Comparison of ENCODE assay signal across 22 cellular contexts in the genomic region with DNA sequence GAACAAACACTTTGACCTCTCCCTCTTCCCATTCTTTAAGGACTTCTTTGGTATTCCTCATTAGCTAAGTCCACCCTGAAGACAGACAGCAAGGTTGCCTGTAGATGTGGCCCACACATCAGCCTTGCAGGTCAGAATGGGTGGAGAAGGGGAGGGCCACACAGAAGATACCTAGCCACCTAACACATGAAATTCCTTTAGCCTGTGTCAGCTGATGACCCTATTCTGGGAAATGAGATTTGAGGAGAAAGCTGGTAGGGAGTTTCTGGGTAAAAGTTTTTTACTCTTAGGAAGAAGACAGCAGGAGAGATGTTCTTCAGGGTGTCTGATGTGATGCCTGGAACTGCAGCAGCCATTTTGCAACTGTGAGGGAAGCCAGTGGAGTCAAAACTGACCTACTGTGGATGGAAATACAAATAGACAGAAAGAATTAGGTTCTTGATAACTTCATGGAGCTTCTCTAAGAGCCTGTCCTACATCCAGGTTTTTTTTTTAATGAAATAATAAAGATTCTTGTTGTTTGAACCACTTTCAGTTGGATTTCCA. TPM values are rescaled to one million over a fixed set of nuclear protein-coding genes. Genes with fewer than 3 reads are reported as not detected.
DNase-seq lines count a peak whose midpoint lies in the region; ATAC-seq and TF ChIP-seq lines count a peak whose summit lies in the region.
"Had no signal": no experiment of that assay in that cellular context is flagged by ENCODE, and none has a peak within 500 bp of the region (broad histone marks: within the 10 kb centered on the region; RNA-seq: fewer than 3 reads in every experiment).

No MANE protein-coding gene starts in this region.

- CTCF ChIA-PET in mammary epithelial cell (lab: Charles Lee; ENCODE audit: low non-redundant PET): no interaction called here
- CTCF ChIA-PET in MCF 10A (lab: Yijun Ruan, JAX): interaction anchor here (0.6 to 6.1 kb wide), 8 partner anchors 9 to 168 kb away, joined by 3 to 43 read pairs (median 6); no protein-coding TSS in a partner anchor

- ATAC-seq in RWPE2 (ENCODE audit: low read depth): peak; percentile 49; the same call in 2 of the 3 replicates
- no peak for ATAC-seq in HG02981 (IDR thresholded peaks at IDR 0.05; ENCODE audit: unreplicated experiment)
- ATAC-seq: CD8-positive, alpha-beta T cell; GM12878 had no signal

- H3K27me3 ChIP-seq in mammary epithelial cell (ENCODE audit: insufficient read depth, low read length): no peaks in the 10 kb centered on the region
- H3K27me3 ChIP-seq in RWPE2 (ENCODE audit: insufficient read depth, poor library complexity, severe bottlenecking): no peaks in the 10 kb centered on the region
- no peaks in the 10 kb centered on the region for H3K27me3 ChIP-seq in trophoblast cell (ENCODE audit: insufficient read depth, low read length)
- H3K27me3 ChIP-seq: BLaER1 had no signal

- H2BK12ac ChIP-seq in trophoblast cell (ENCODE audit: low read length): peak overlapping the region; percentile 95

- no peaks in the 10 kb centered on the region for H3K4me1 Mint-ChIP-seq in MCF 10A (ENCODE audit: insufficient read depth, unreplicated experiment)

- H3K36me3 Mint-ChIP-seq in MCF 10A (ENCODE audit: insufficient read depth, unreplicated experiment): no peaks in the 10 kb centered on the region
- H3K36me3 Mint-ChIP-seq: CD8-positive, alpha-beta T cell had no signal

- H3K4me2 ChIP-seq in mammary epithelial cell (ENCODE audit: insufficient read depth, low read depth, low read length) (no peak overlapping the region), trophoblast cell (ENCODE audit: low read length) (no peak overlapping the region)
- H3K4me2 ChIP-seq: BLaER1 had no signal

- H3K79me2 ChIP-seq in mammary epithelial cell (ENCODE audit: insufficient read depth, low read length) (no peaks in the 10 kb centered on the region), trophoblast cell (ENCODE audit: control insufficient read depth, insufficient read depth, low read length, poor library complexity) (no peaks in the 10 kb centered on the region)

- intact Hi-C loops in mammary epithelial cell (cut with micrococcal nuclease): no loop called here
- intact Hi-C loops in MCF 10A (cut with micrococcal nuclease): loop anchor here (2.0 kb wide), 1 partner anchor 15 kb away; no protein-coding TSS in a partner anchor

- peaks cover 7% of the 10 kb centered on the region for H3K9me3 Mint-ChIP-seq in MCF 10A (ENCODE audit: unreplicated experiment)
- H3K9me3 Mint-ChIP-seq: CD8-positive, alpha-beta T cell had no signal

- no peak overlapping the region for H3K23ac ChIP-seq in trophoblast cell (ENCODE audit: low read length)

- TF ChIP-seq CTCF in mammary epithelial cell (conservative IDR thresholded peaks at IDR 0.05 in 1 of 2, IDR thresholded peaks at IDR 0.05 in 1 of 2; ENCODE audit: extremely low read depth in 1 of 2, insufficient read depth in 1 of 2, low read depth in 1 of 2, low read length in 2 of 2): no peak
- TF ChIP-seq CTCF in MCF 10A (IDR thresholded peaks at IDR 0.05; ENCODE audit: unreplicated experiment): no peak
- no peak for TF ChIP-seq CTCF in RWPE2 (IDR thresholded peaks at IDR 0.05; ENCODE audit: poor library complexity, severe bottlenecking)
- TF ChIP-seq CTCF in epithelial cell of esophagus (IDR thresholded peaks at IDR 0.05; ENCODE audit: insufficient read depth, low read depth, low read length, missing control alignments): no peak

- H3K4ac ChIP-seq in trophoblast cell (ENCODE audit: low read depth, low read length): no peak overlapping the region

- peak overlapping the region; percentile 21 for H3K18ac ChIP-seq in trophoblast cell (ENCODE audit: low read length)

- H4K12ac ChIP-seq in trophoblast cell (ENCODE audit: low read depth, low read length): no peak overlapping the region

- no peak overlapping the region for H3K4me3 Mint-ChIP-seq in MCF 10A (ENCODE audit: unreplicated experiment)
- H3K4me3 Mint-ChIP-seq: B cell; CD4-positive, CD25-positive, alpha-beta regulatory T cell; CD8-positive, alpha-beta T cell had no signal

- no peak overlapping the region for H2BK5ac ChIP-seq in trophoblast cell (ENCODE audit: low read depth, low read length, poor library complexity)

- H3K36me3 ChIP-seq in mammary epithelial cell (ENCODE audit: insufficient read depth, low read length): no peaks in the 10 kb centered on the region
- H3K36me3 ChIP-seq in RWPE2 (ENCODE audit: low read depth): no peaks in the 10 kb centered on the region
- peaks cover 0 to 2% of the 10 kb centered on the region in 2 experiments for H3K36me3 ChIP-seq in trophoblast cell (ENCODE audit: control insufficient read depth in 1 of 2, insufficient read depth in 2 of 2, low read length in 2 of 2)
- H3K36me3 ChIP-seq: BLaER1, HAP-1 had no signal

- DNase-seq in mammary epithelial cell: peak; percentile 20
- no peak for DNase-seq in MCF 10A (ENCODE audit: unreplicated experiment)
- DNase-seq in RWPE2 (ENCODE audit: low spot score): no peak
- peak; percentile 29 for DNase-seq in epithelial cell of esophagus (ENCODE audit: low read depth)
- peak; percentile 75 to 87 for DNase-seq in trophoblast cell
- no peak for DNase-seq in ecto neural progenitor cell (ENCODE audit: low spot score)
- DNase-seq in DMS153 treated with DMSO at 0.1 percent for 48 hours (lab: John Stamatoyannopoulos, UW; ENCODE audit: unreplicated experiment): no peak
- DNase-seq: Caco-2; CD4-positive, CD25-positive, alpha-beta regulatory T cell; CD8-positive, alpha-beta T cell; DMS153; DMS79; EL; GDM1; GOT3 had no signal

- peak overlapping the region; percentile 61 for H4K91ac ChIP-seq in trophoblast cell (ENCODE audit: low read depth, low read length)

- no peaks in the 10 kb centered on the region for H4K20me1 ChIP-seq in mammary epithelial cell (ENCODE audit: insufficient read depth, low read length)
- H4K20me1 ChIP-seq: BLaER1 had no signal

- H3K4me1 ChIP-seq in mammary epithelial cell (ENCODE audit: insufficient read depth, low read length) (no peaks in the 10 kb centered on the region), RWPE2 (ENCODE audit: insufficient read depth, poor library complexity, severe bottlenecking) (no peaks in the 10 kb centered on the region), trophoblast cell (ENCODE audit: control insufficient read depth in 1 of 2, insufficient read depth in 2 of 2, low read length in 2 of 2) (peaks cover 6 to 10% of the 10 kb centered on the region in 2 experiments)
- H3K4me1 ChIP-seq: HAP-1 had no signal

- H3K14ac ChIP-seq in trophoblast cell (ENCODE audit: low read length): no peak overlapping the region

- H3K79me1 ChIP-seq in trophoblast cell (ENCODE audit: low read length): peaks cover 24% of the 10 kb centered on the region

- H2AK5ac ChIP-seq in trophoblast cell (ENCODE audit: low read length): no peak overlapping the region

- peak overlapping the region; percentile 31 for H4K8ac ChIP-seq in trophoblast cell (ENCODE audit: low read depth, low read length)

- no peak overlapping the region for H3K27ac Mint-ChIP-seq in MCF 10A (ENCODE audit: low read depth, unreplicated experiment)
- H3K27ac Mint-ChIP-seq: B cell; CD4-positive, CD25-positive, alpha-beta regulatory T cell; CD8-positive, alpha-beta T cell had no signal

- POLR2A ChIA-PET in MCF 10A (lab: Yijun Ruan, JAX): interaction anchor here (0.7 kb wide), 1 partner anchor 9 kb away, joined by 3 read pairs; no protein-coding TSS in a partner anchor

- no peaks in the 10 kb centered on the region for H3K27me3 Mint-ChIP-seq in MCF 10A (ENCODE audit: insufficient read depth, unreplicated experiment)
- H3K27me3 Mint-ChIP-seq: B cell had no signal

- peak overlapping the region; percentile 23 for H2BK120ac ChIP-seq in trophoblast cell (ENCODE audit: insufficient read depth, low read length, poor library complexity)

- H3K9ac ChIP-seq in mammary epithelial cell (ENCODE audit: insufficient read depth, low read length) (no peak overlapping the region), trophoblast cell (ENCODE audit: low read length) (no peak overlapping the region)
- H3K9ac ChIP-seq: BLaER1 had no signal

- no peak overlapping the region for H2AFZ ChIP-seq in mammary epithelial cell (ENCODE audit: low read depth, low read length)
- H2AFZ ChIP-seq in trophoblast cell (ENCODE audit: insufficient read depth, low read length, poor library complexity): no peak overlapping the region

- H3K9me3 ChIP-seq in mammary epithelial cell (replicated peaks; ENCODE audit: insufficient read depth, low read length): peaks cover 10% of the 10 kb centered on the region
- H3K9me3 ChIP-seq in RWPE2 (ENCODE audit: severe bottlenecking): peaks cover 5% of the 10 kb centered on the region
- H3K9me3 ChIP-seq in trophoblast cell (ENCODE audit: insufficient read depth, low read depth, low read length): peaks cover 7% of the 10 kb centered on the region

- H3K27ac ChIP-seq in mammary epithelial cell (ENCODE audit: insufficient read depth, low read depth, low read length): no peak overlapping the region
- no peak overlapping the region for H3K27ac ChIP-seq in RWPE2 (ENCODE audit: poor library complexity, severe bottlenecking)
- H3K27ac ChIP-seq in trophoblast cell (ENCODE audit: low read depth, low read length): no peak overlapping the region
- H3K27ac ChIP-seq: 22Rv1, BLaER1, C4-2B had no signal

- in situ Hi-C loops in mammary epithelial cell (cut with MboI; ENCODE audit: low sequenced_read_pairs in 2 of 2): no loop called here

- dilution Hi-C loops in mammary epithelial cell (cut with HindIII; ENCODE audit: low sequenced_read_pairs): loop anchor here (5.0 kb wide), 3 partner anchors 38 to 83 kb away; no protein-coding TSS in a partner anchor

- no TSS peak for BruUV-seq in mammary epithelial cell (replicated peaks; lab: Mats Ljungman, UMichigan)
- no TSS peak for BruUV-seq in MCF 10A (replicated peaks; lab: Mats Ljungman, UMichigan)

- H3K4me3 ChIP-seq in mammary epithelial cell (replicated peaks in 1 of 3; ENCODE audit: insufficient read depth in 1 of 3, low read depth in 2 of 3, low read length in 3 of 3) (no peak overlapping the region), RWPE2 (ENCODE audit: severe bottlenecking) (no peak overlapping the region), epithelial cell of esophagus (ENCODE audit: low read length) (no peak overlapping the region), trophoblast cell (ENCODE audit: low read depth, low read length) (no peak overlapping the region)
- H3K4me3 ChIP-seq: BLaER1, GM12878, HAP-1 had no signal

RNA-seq across cellular contexts. Expression of a gene that starts 17.8 kb away (rescaled TPM):
- total RNA-seq in mammary epithelial cell: under 1 TPM; 0.09 to 0.83 TPM
- 0.11 TPM for polyA plus RNA-seq in mammary epithelial cell
- 2.7 TPM for polyA minus RNA-seq in mammary epithelial cell
- total RNA-seq in MCF 10A (2022): not detected in 2 replicates
- 29.5 and 30.6 TPM in 2 replicates for polyA plus RNA-seq in trophoblast cell (2013)
- polyA plus RNA-seq: CD4-positive, CD25-positive, alpha-beta regulatory T cell had no signal

Comparison
In these comparisons a context has a peak if more than half of its experiments do, and no peak if none do; other contexts are left out.
1. DNase-seq: peak in mammary epithelial cell (single experiment), epithelial cell of esophagus (single experiment) and trophoblast cell (2 of 2); none in MCF 10A (single experiment), RWPE2 (single experiment), ecto neural progenitor cell (single experiment) and DMS153 treated with DMSO at 0.1 percent for 48 hours (single experiment).